25 cellular contexts compared by ENCODE assay signal in genomic region chr18:8937112-8937641, GRCh38.
DNase-seq lines count a peak whose midpoint lies in the region; ATAC-seq, FAIRE-seq and TF ChIP-seq lines count a peak whose summit lies in the region.
"Had no signal": no experiment of that assay in that cellular context is flagged by ENCODE, and none has a peak within 500 bp of the region (broad histone marks: within the 10 kb centered on the region; RNA-seq: fewer than 3 reads in every experiment).

No MANE protein-coding gene starts in this region.

- peak overlapping the region; percentile 66 for H3K4me2 ChIP-seq in GM23338
- no peak overlapping the region for H3K4me2 ChIP-seq in astrocyte (ENCODE audit: low read length)
- H3K4me2 ChIP-seq in smooth muscle cell = peak overlapping the region; percentile 63

- peaks cover 17% of the 10 kb centered on the region for H3K9me2 ChIP-seq in GM23338 (ENCODE audit: insufficient read depth)

- H3K9ac ChIP-seq in astrocyte (ENCODE audit: low read length) (no peak overlapping the region), smooth muscle cell (ENCODE audit: low read depth) (no peak overlapping the region)

- H3F3A ChIP-seq in GM23338 (replicated peaks; ENCODE audit: low read depth) (no peaks in the 10 kb centered on the region; the same call in 1 of the 2 replicates), smooth muscle cell (ENCODE audit: low read depth) (peaks cover 4% of the 10 kb centered on the region)

- no peak overlapping the region for H3K4me3 Mint-ChIP-seq in GM23338
- no peak overlapping the region for H3K4me3 Mint-ChIP-seq in astrocyte (ENCODE audit: unreplicated experiment)
- H3K4me3 Mint-ChIP-seq: activated naive CD4-positive, alpha-beta T cell treated with anti-CD3 and anti-CD28 coated beads, Interleukin-2, amount 10 ng/mL, durations not matched to agents 7 days and 5 days; CD4-positive, alpha-beta memory T cell; stimulated activated effector memory CD8-positive, alpha-beta T cell treated with anti-CD3 and anti-CD28 coated beads, Interleukin-12 subunit alpha, Interleukin-12 subunit beta, amount 100 ng/mL, for 72 hours had no signal

- H3K36me3 Mint-ChIP-seq in GM23338 (ENCODE audit: low read depth) = peaks cover 26% of the 10 kb centered on the region
- H3K36me3 Mint-ChIP-seq in astrocyte (ENCODE audit: low read depth, unreplicated experiment) = no peaks in the 10 kb centered on the region
- H3K36me3 Mint-ChIP-seq: activated naive CD4-positive, alpha-beta T cell treated with anti-CD3 and anti-CD28 coated beads, Interleukin-2, amount 10 ng/mL, durations not matched to agents 7 days and 5 days; CD4-positive, alpha-beta memory T cell; naive B cell; stimulated activated effector memory CD8-positive, alpha-beta T cell treated with anti-CD3 and anti-CD28 coated beads, Interleukin-12 subunit alpha, Interleukin-12 subunit beta, amount 100 ng/mL, for 72 hours had no signal

- peak overlapping the region; percentile 92 for H3K27ac Mint-ChIP-seq in GM23338
- H3K27ac Mint-ChIP-seq in astrocyte (ENCODE audit: unreplicated experiment) = peak overlapping the region; percentile 90
- H3K27ac Mint-ChIP-seq: activated naive CD4-positive, alpha-beta T cell treated with anti-CD3 and anti-CD28 coated beads, Interleukin-2, amount 10 ng/mL, durations not matched to agents 7 days and 5 days; CD4-positive, alpha-beta memory T cell; stimulated activated effector memory CD8-positive, alpha-beta T cell treated with anti-CD3 and anti-CD28 coated beads, Interleukin-12 subunit alpha, Interleukin-12 subunit beta, amount 100 ng/mL, for 72 hours had no signal

- no peaks in the 10 kb centered on the region for H3K27me3 ChIP-seq in GM23338 (ENCODE audit: insufficient read depth)
- no peaks in the 10 kb centered on the region for H3K27me3 ChIP-seq in astrocyte (ENCODE audit: insufficient read depth, low read length)
- H3K27me3 ChIP-seq in smooth muscle cell (ENCODE audit: low read depth) = no peaks in the 10 kb centered on the region
- H3K27me3 ChIP-seq in ascending aorta = no peaks in the 10 kb centered on the region
- H3K27me3 ChIP-seq: heart left ventricle, right lobe of liver, testis had no signal

- 52% methylated on average over 8 of the region's 8 CpGs for WGBS in smooth muscle cell (ENCODE audit: low lambda C conversion rate)

- no peak overlapping the region for H3K4me3 ChIP-seq in GM23338
- no peak overlapping the region for H3K4me3 ChIP-seq in astrocyte (ENCODE audit: insufficient read depth, low read depth, low read length)
- no peak overlapping the region for H3K4me3 ChIP-seq in smooth muscle cell
- no peak overlapping the region for H3K4me3 ChIP-seq in ascending aorta
- H3K4me3 ChIP-seq: heart left ventricle, lung, right lobe of liver, testis had no signal

- H3K36me3 ChIP-seq in GM23338 (ENCODE audit: insufficient read depth) (peaks cover 11% of the 10 kb centered on the region; the same call in 1 of the 2 replicates), astrocyte (ENCODE audit: insufficient read depth, low read length) (no peaks in the 10 kb centered on the region), smooth muscle cell (ENCODE audit: low read depth) (no peaks in the 10 kb centered on the region), ascending aorta (no peaks in the 10 kb centered on the region)
- H3K36me3 ChIP-seq: heart left ventricle, right lobe of liver had no signal

- H3K9me3 Mint-ChIP-seq in GM23338 (peaks cover 30% of the 10 kb centered on the region), astrocyte (ENCODE audit: unreplicated experiment) (peaks cover 11% of the 10 kb centered on the region)
- H3K9me3 Mint-ChIP-seq: stimulated activated effector memory CD8-positive, alpha-beta T cell treated with anti-CD3 and anti-CD28 coated beads, Interleukin-12 subunit alpha, Interleukin-12 subunit beta, amount 100 ng/mL, for 72 hours had no signal

- peak overlapping the region; percentile 16; the same call in 1 of the 2 replicates for H2AFZ ChIP-seq in GM23338
- H2AFZ ChIP-seq in astrocyte (ENCODE audit: low read depth, low read length) = peak overlapping the region; percentile 13
- H2AFZ ChIP-seq in smooth muscle cell (ENCODE audit: low read depth) = peak overlapping the region; percentile 12

- H3K79me2 ChIP-seq in GM23338 (replicated peaks; ENCODE audit: insufficient read depth) (no peaks in the 10 kb centered on the region), astrocyte (ENCODE audit: insufficient read depth, low read length) (no peaks in the 10 kb centered on the region), smooth muscle cell (ENCODE audit: low read depth) (no peaks in the 10 kb centered on the region)

- DNase-seq in GM23338 (ENCODE audit: low spot score) (peak; percentile 20), astrocyte (ENCODE audit: low read depth) (peak; percentile 56), iris pigment epithelial cell (ENCODE audit: low read depth) (peak; percentile 39), smooth muscle cell (lab: John Stamatoyannopoulos, UW; ENCODE audit: unreplicated experiment) (no peak), ascending aorta (ENCODE audit: low spot score in 2 of 2) (no peak)
- DNase-seq in stimulated activated CD4-positive, alpha-beta T cell treated with anti-CD3 and anti-CD28 coated beads, Interleukin-1b, Interleukin-23, amount 100 ng/mL, for 48 hours = no peak
- DNase-seq in activated CD4-positive, CD25-positive, alpha-beta regulatory T cell (lab: John Stamatoyannopoulos, UW) = no peak
- DNase-seq: activated CD4-positive, alpha-beta T cell treated with anti-CD3 and anti-CD28 coated beads for 1 hour; activated naive CD4-positive, alpha-beta T cell treated with anti-CD3 and anti-CD28 coated beads, Interleukin-2, amount 10 ng/mL, durations not matched to agents 7 days and 5 days; activated T-cell treated with anti-CD3 and anti-CD28 coated beads, Interleukin-2, amount 50 U/mL, for 48 hours; CD4-positive, alpha-beta memory T cell; cerebellar nuclear complex; DMS79; effector CD8-positive, alpha-beta T cell; heart left ventricle; naive B cell; NCI-H1417 treated with DMSO at 0.1 percent for 48 hours; NCI-H524; right lobe of liver; testis had no signal

- peaks cover 15% of the 10 kb centered on the region for H3K27me3 Mint-ChIP-seq in GM23338 (ENCODE audit: insufficient read depth, low read depth, poor library complexity)
- H3K27me3 Mint-ChIP-seq in astrocyte (ENCODE audit: low read depth, unreplicated experiment) = no peaks in the 10 kb centered on the region
- H3K27me3 Mint-ChIP-seq: naive B cell had no signal

- intact Hi-C loops in ascending aorta (cut with DNase I) = no loop called here

- H3K4me1 ChIP-seq in GM23338 (ENCODE audit: insufficient read depth) (peaks cover 51% of the 10 kb centered on the region), astrocyte (ENCODE audit: insufficient read depth, low read length) (peaks cover 5% of the 10 kb centered on the region), smooth muscle cell (ENCODE audit: low read depth) (peaks cover 18% of the 10 kb centered on the region), ascending aorta (no peaks in the 10 kb centered on the region)
- H3K4me1 ChIP-seq: heart left ventricle, right lobe of liver, testis had no signal

- H3K27ac ChIP-seq in GM23338 (ENCODE audit: low read depth) (peak overlapping the region; percentile 93), astrocyte (ENCODE audit: low read depth, low read length) (no peak overlapping the region), smooth muscle cell (ENCODE audit: low read depth) (peak overlapping the region; percentile 54), ascending aorta (no peak overlapping the region)
- H3K27ac ChIP-seq: heart left ventricle, right lobe of liver, testis had no signal

- peaks cover 5% of the 10 kb centered on the region for H3K9me3 ChIP-seq in astrocyte (ENCODE audit: insufficient read depth, low read depth, low read length)
- H3K9me3 ChIP-seq in smooth muscle cell (replicated peaks; ENCODE audit: low read depth) = no peaks in the 10 kb centered on the region
- H3K9me3 ChIP-seq in ascending aorta = no peaks in the 10 kb centered on the region
- H3K9me3 ChIP-seq: heart left ventricle, right lobe of liver, testis had no signal

- H3K4me1 Mint-ChIP-seq in GM23338 (peaks cover 38% of the 10 kb centered on the region), astrocyte (ENCODE audit: low read depth, unreplicated experiment) (peaks cover 18% of the 10 kb centered on the region)
- H3K4me1 Mint-ChIP-seq: activated naive CD4-positive, alpha-beta T cell treated with anti-CD3 and anti-CD28 coated beads, Interleukin-2, amount 10 ng/mL, durations not matched to agents 7 days and 5 days; CD4-positive, alpha-beta memory T cell; stimulated activated effector memory CD8-positive, alpha-beta T cell treated with anti-CD3 and anti-CD28 coated beads, Interleukin-12 subunit alpha, Interleukin-12 subunit beta, amount 100 ng/mL, for 72 hours had no signal

- peak; percentile 73 for ATAC-seq in GM23338
- ATAC-seq in GM19324 (IDR thresholded peaks at IDR 0.05; ENCODE audit: low FRiP score, unreplicated experiment) = no peak
- ATAC-seq: heart left ventricle; HepG2; right lobe of liver; stimulated activated effector memory CD8-positive, alpha-beta T cell treated with anti-CD3 and anti-CD28 coated beads, Interleukin-12 subunit alpha, Interleukin-12 subunit beta, amount 100 ng/mL, for 72 hours had no signal

- no peak for TF ChIP-seq CTCF in GM23338 (conservative IDR thresholded peaks at IDR 0.05; ENCODE audit: low read depth in 2 of 2)
- TF ChIP-seq CTCF in astrocyte (IDR thresholded peaks at IDR 0.05; ENCODE audit: insufficient read depth, low read depth, low read length) = no peak
- TF ChIP-seq CTCF in smooth muscle cell (IDR thresholded peaks at IDR 0.05; ENCODE audit: borderline replicate concordance, insufficient read depth, poor library complexity, severe bottlenecking) = no peak
- TF ChIP-seq CTCF in ascending aorta (IDR thresholded peaks at IDR 0.05) = no peak

- no peak for FAIRE-seq in astrocyte (lab: Jason Lieb, UNC)
- FAIRE-seq: HepG2, islet of Langerhans had no signal

- H4K20me1 ChIP-seq in GM23338 (replicated peaks; ENCODE audit: insufficient read depth) (no peaks in the 10 kb centered on the region), astrocyte (ENCODE audit: insufficient read depth, low read length) (no peaks in the 10 kb centered on the region), smooth muscle cell (ENCODE audit: low read depth) (no peaks in the 10 kb centered on the region)

TF ChIP-seq in GM23338, 12 proteins besides CTCF, POLR2A, EP300 and RAD21 (continues in another document):
- TF ChIP-seq EZH2 (IDR thresholded peaks at IDR 0.05; ENCODE audit: low read depth, unreplicated experiment) = no peak
- no peak for TF ChIP-seq JUNB (IDR thresholded peaks at IDR 0.05; ENCODE audit: unreplicated experiment)
- no peak for TF ChIP-seq STAT1 (IDR thresholded peaks at IDR 0.05; ENCODE audit: unreplicated experiment)
- TF ChIP-seq ZNF331 (CRISPR knock-in tag; IDR thresholded peaks at IDR 0.05; ENCODE audit: low read depth) = no peak
- TF ChIP-seq POLR2AphosphoS5 (IDR thresholded peaks at IDR 0.05; ENCODE audit: low read depth) = no peak

Comparison
In these comparisons a context has a peak if more than half of its experiments do, and no peak if none do; other contexts are left out.
1. DNase-seq: peak in GM23338 (single experiment), astrocyte (single experiment) and iris pigment epithelial cell (single experiment); none in smooth muscle cell (single experiment), stimulated activated CD4-positive, alpha-beta T cell treated with anti-CD3 and anti-CD28 coated beads, Interleukin-1b, Interleukin-23, amount 100 ng/mL, for 48 hours (single experiment), activated CD4-positive, CD25-positive, alpha-beta regulatory T cell (0 of 4) and ascending aorta (0 of 2).
2. H3K27ac ChIP-seq: peak in GM23338 (single experiment) and smooth muscle cell (single experiment); none in astrocyte (single experiment) and ascending aorta (0 of 2).
3. Peak in every context shown above with its lines, with median percentiles within 50 percentile points of each other: H2AFZ ChIP-seq.